In genomic region chr4:2261110-2261852, GRCh38 we compare ENCODE assay signal across 8 cellular contexts. TPM values are rescaled to one million over a fixed set of nuclear protein-coding genes. Genes with fewer than 3 reads are reported as not detected.
DNase-seq lines count a peak whose midpoint lies in the region; ATAC-seq and TF ChIP-seq lines count a peak whose summit lies in the region.

No MANE protein-coding gene starts in this region.

- H3K27me3 Mint-ChIP-seq in activated naive CD8-positive, alpha-beta T cell, result no peaks in the 10 kb centered on the region

- H3K4me1 Mint-ChIP-seq in activated naive CD8-positive, alpha-beta T cell (ENCODE audit: low read depth), result peaks cover 3% of the 10 kb centered on the region

- peaks cover under 1% of the 10 kb centered on the region; the same call in 1 of the 2 replicates for H3F3A ChIP-seq in GM23248 (ENCODE audit: insufficient read depth)

- in situ Hi-C loops in Caki2 (cut with HindIII; ENCODE audit: low pct_unique_long_range_greater_than_20kb, low sequenced_read_pairs), result no loop called here
- in situ Hi-C loops in GM23248 (cut with MboI), result no loop called here

- no peaks in the 10 kb centered on the region for H3K9me2 ChIP-seq in GM23248 (ENCODE audit: insufficient read depth)

- H3K4me1 ChIP-seq in GM23248 (ENCODE audit: insufficient read depth), result 0 out of 2 replicates have a peak, but pooled peaks cover 13% of the 10 kb centered on the region
- peaks cover 53 to 82% (median 67%) of the 10 kb centered on the region in 9 donors for H3K4me1 ChIP-seq in heart right ventricle

- TF ChIP-seq CTCF in heart right ventricle (IDR thresholded peaks at IDR 0.05), result peak in 1 of 9 donors; percentile 14

- H3K27ac Mint-ChIP-seq in activated naive CD8-positive, alpha-beta T cell, result no peak overlapping the region

- H2AFZ ChIP-seq in GM23248, result peak overlapping the region; percentile 59; the same call in 1 of the 2 replicates

- H3K27ac ChIP-seq in GM23248 (peak overlapping the region; percentile 78), heart right ventricle (peak overlapping the region; percentile 84 to 97 (median 91))

- peak overlapping the region; percentile 99 for H3K4me3 ChIP-seq in GM23248
- peak overlapping the region; percentile 81 to 99 (median 96) for H3K4me3 ChIP-seq in heart right ventricle

- peak overlapping the region; percentile 89 for H3K4me2 ChIP-seq in GM23248 (ENCODE audit: unreplicated experiment)

- intact Hi-C loops in heart right ventricle (cut with DNase I) (loop anchor here in 6 of 10 donors (5.0 to 10.0 kb wide), 2 partner anchors 154 to 156 kb away; partner anchors contain the start of genes CFAP99 (in 6 of the 6) and ZFYVE28 (in 6 of the 6)), posterior vena cava (cut with DNase I) (loop anchor here in 1 of 2 donors (10.0 kb wide), 1 partner anchor 154 kb away; the partner anchor contains the start of genes CFAP99 and ZFYVE28)

- ATAC-seq in heart right ventricle (no peak), HG02840 (IDR thresholded peaks at IDR 0.05; ENCODE audit: low FRiP score, unreplicated experiment) (no peak), GM19328 (IDR thresholded peaks at IDR 0.05; ENCODE audit: unreplicated experiment) (no peak)

- no peaks in the 10 kb centered on the region for H3K36me3 Mint-ChIP-seq in activated naive CD8-positive, alpha-beta T cell

- H3K27me3 ChIP-seq in GM23248 (replicated peaks; ENCODE audit: insufficient read depth), result no peaks in the 10 kb centered on the region
- H3K27me3 ChIP-seq in heart right ventricle, result no peaks in the 10 kb centered on the region

- no peaks in the 10 kb centered on the region for H3K9me3 Mint-ChIP-seq in activated naive CD8-positive, alpha-beta T cell (ENCODE audit: low read depth)

- H3K9me3 ChIP-seq in GM23248 (ENCODE audit: low read depth) (no peaks in the 10 kb centered on the region), heart right ventricle (no peaks in the 10 kb centered on the region)

- 0 to 1% methylated on average over 41 to 62 of the region's 91 CpGs for WGBS in GM23248 (ENCODE audit: low coverage in 1 of 2, low lambda C conversion rate in 2 of 2, missing lambda C conversion rate in 2 of 2), 2 experiments
- WGBS in heart right ventricle, 2 donors, result 0 to 1% methylated on average over 52 to 91 of the region's 91 CpGs

- H3K4me3 Mint-ChIP-seq in activated naive CD8-positive, alpha-beta T cell, result peak overlapping the region; percentile 53

- H3K9ac ChIP-seq in GM23248, result peak overlapping the region; percentile 99

- H4K20me1 ChIP-seq in GM23248 (ENCODE audit: insufficient read depth), result no peaks in the 10 kb centered on the region

- peaks cover 48% of the 10 kb centered on the region for H3K79me2 ChIP-seq in GM23248 (ENCODE audit: insufficient read depth)

- DNase-seq in Caki2 (ENCODE audit: low read depth) (peak; percentile 16), GM23248 (peak; percentile 87), OCI-M1 (lab: John Stamatoyannopoulos, UW) (peak; percentile 66), heart right ventricle (peak; percentile 43 to 58), posterior vena cava (ENCODE audit: low spot score) (peak; percentile 87)

- no peaks in the 10 kb centered on the region for H3K36me3 ChIP-seq in GM23248 (ENCODE audit: low read depth)
- H3K36me3 ChIP-seq in heart right ventricle, result peaks cover 0 to 26% (median 0%) of the 10 kb centered on the region in 9 donors

RNA-seq across cellular contexts. Expression of gene MXD4, which starts 0.6 kb away (rescaled TPM):
- 16.2 and 20.3 TPM in 2 replicates for total RNA-seq in Caki2 (2014; rRNA removed; shearing (Covaris generic); ENCODE audit: low replicate concordance)
- 70.1 and 70.5 TPM in 2 replicates for total RNA-seq in GM23248 (2014; rRNA removed; shearing (Covaris generic))
- polyA plus RNA-seq in GM23248 (2016; fragmentation: Nextera tagmentation; extraction: Ambion mirVana) (30.9 and 50.6 TPM in 2 replicates), heart right ventricle (10 to 100 TPM; 29.6 to 82.2 TPM)
- total RNA-seq in heart right ventricle (10 to 100 TPM; 19.1 to 44.2 (median 27.9) TPM), posterior vena cava (10 to 100 TPM; 43.6 to 43.7 TPM)

RNA-seq across cellular contexts. Expression of gene HAUS3, which starts 19.4 kb away (rescaled TPM):
- total RNA-seq in Caki2 (2014; rRNA removed; shearing (Covaris generic); ENCODE audit: low replicate concordance), result 4.2 and 8.6 TPM in 2 replicates
- 10.2 and 14.9 TPM in 2 replicates for total RNA-seq in GM23248 (2014; rRNA removed; shearing (Covaris generic))
- polyA plus RNA-seq in GM23248 (2016; fragmentation: Nextera tagmentation; extraction: Ambion mirVana) (11.6 and 13.8 TPM in 2 replicates), heart right ventricle (10 to 100 TPM in 1 of 2 donors, 1 to 10 TPM in 1; 3.5 to 10.5 TPM)
- total RNA-seq in heart right ventricle (1 to 10 TPM; 4.0 to 7.3 (median 6.5) TPM), posterior vena cava (10 to 100 TPM in 1 of 2 donors, 1 to 10 TPM in 1; 9.6 to 11.8 TPM)

RNA-seq across cellular contexts. Expression of gene POLN, which starts 19.4 kb away (rescaled TPM):
- total RNA-seq in Caki2 (2014; rRNA removed; shearing (Covaris generic); ENCODE audit: low replicate concordance), result 0.10 and 0.58 TPM in 2 replicates
- total RNA-seq in GM23248 (2014; rRNA removed; shearing (Covaris generic)), result 1.8 and 3.9 TPM in 2 replicates
- polyA plus RNA-seq in GM23248 (2016; fragmentation: Nextera tagmentation; extraction: Ambion mirVana) (0.91 and 1.6 TPM in 2 replicates), heart right ventricle (1 to 10 TPM in 1 of 2 donors, under 1 TPM in 1; 0.97 to 2.4 TPM)
- total RNA-seq in heart right ventricle (1 to 10 TPM; 1.3 to 3.1 (median 2.1) TPM), posterior vena cava (1 to 10 TPM; 2.0 to 3.5 TPM)

Comparison
In these comparisons a context has a peak if more than half of its experiments do, and no peak if none do; other contexts are left out.
1. DNase-seq: peak in every context shown above with its lines; median percentile 87 in GM23248; 87 in posterior vena cava; 66 in OCI-M1; 50 in heart right ventricle; 16 in Caki2.